In the genomic region with DNA sequence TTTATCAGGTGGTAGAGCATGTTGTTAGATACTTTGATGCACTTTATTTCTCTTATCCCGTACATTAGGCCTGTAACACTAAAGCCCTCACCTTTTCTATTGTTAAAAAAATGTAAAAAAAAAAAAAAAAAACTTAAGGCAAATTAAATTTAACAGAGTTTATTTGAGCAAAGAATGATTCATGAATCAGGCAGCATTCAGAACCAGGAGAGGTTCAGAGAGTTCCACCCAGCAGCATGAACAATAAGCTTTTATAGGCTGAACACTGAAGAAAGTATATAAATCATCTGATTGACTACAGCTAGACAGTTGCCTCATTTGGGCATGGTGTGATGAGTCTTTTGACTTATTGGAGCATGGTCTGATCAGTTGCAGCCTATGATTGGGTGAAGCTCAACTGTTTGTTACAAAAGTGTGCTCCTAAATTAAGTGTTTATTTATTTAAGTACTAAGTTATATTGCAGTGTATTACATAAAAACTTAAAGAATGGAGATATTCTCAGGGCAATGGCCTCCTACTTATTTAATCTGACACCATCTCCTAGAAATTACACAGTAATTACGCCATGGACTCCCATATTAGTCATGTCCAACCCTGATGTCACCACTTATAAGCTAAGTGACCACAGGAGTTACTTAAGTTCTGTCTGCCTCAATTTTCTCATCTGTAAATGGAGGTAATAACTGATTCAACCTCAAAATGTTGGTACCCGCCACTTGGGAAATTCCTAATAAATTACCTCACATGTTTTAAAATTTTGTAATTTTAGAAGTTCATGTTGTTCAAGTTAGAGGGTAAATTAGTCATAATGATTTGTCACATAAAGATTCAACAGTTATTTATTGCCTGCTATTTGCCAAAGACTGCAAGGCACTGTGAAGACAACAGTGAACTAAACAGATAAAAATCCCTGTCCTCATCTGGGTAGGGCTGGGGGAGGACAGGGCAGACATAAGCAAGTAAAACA, we compare ENCODE assay signal across 14 cellular contexts. TPM values are rescaled to one million over a fixed set of nuclear protein-coding genes. Genes with fewer than 3 reads are reported as not detected.
A peak's percentile ranks its signal among the peaks of the same experiment; 100 is the strongest.
DNase-seq lines count a peak whose midpoint lies in the region; ATAC-seq and TF ChIP-seq lines count a peak whose summit lies in the region.
"Had no signal": no experiment of that assay in that cellular context is flagged by ENCODE, and none has a peak within 500 bp of the region (broad histone marks: within the 10 kb centered on the region; RNA-seq: fewer than 3 reads in every experiment).

No MANE protein-coding gene starts in this region.

- H3K4me1 ChIP-seq in skeletal muscle satellite cell (ENCODE audit: control insufficient read depth, insufficient read depth, low read length) (peaks cover 44% of the 10 kb centered on the region), BE2C (no peaks in the 10 kb centered on the region)
- H3K4me1 ChIP-seq: pancreas had no signal

- H3K4me1 Mint-ChIP-seq in T-cell: no peaks in the 10 kb centered on the region
- H3K4me1 Mint-ChIP-seq: activated B cell treated with CpG ODN at 0.5 μM for 24 hours had no signal

- CTCF ChIA-PET in T-cell (lab: Charles Lee): interaction anchor here (0.6 to 1.2 kb wide), 5 partner anchors 11 to 343 kb away, joined by 3 to 7 read pairs (median 3); no protein-coding TSS in a partner anchor

- peak overlapping the region; percentile 57 for H3K4me2 ChIP-seq in skeletal muscle satellite cell (ENCODE audit: low read length)

- ATAC-seq in T-cell (replicated peaks in 1 of 4): no peak
- ATAC-seq in HG03378 (IDR thresholded peaks at IDR 0.05; ENCODE audit: unreplicated experiment): no peak
- ATAC-seq: Right ventricle myocardium inferior had no signal

- POLR2A ChIA-PET in T-cell (lab: Charles Lee): interaction anchor here in 1 of 2 donors (0.6 kb wide), 1 partner anchor 1406 kb away, joined by 3 read pairs; no protein-coding TSS in a partner anchor

- H3K27me3 ChIP-seq in skeletal muscle satellite cell (ENCODE audit: control insufficient read depth, insufficient read depth, low read length): no peaks in the 10 kb centered on the region
- peaks cover 12% of the 10 kb centered on the region for H3K27me3 ChIP-seq in BE2C
- H3K27me3 ChIP-seq: cardiac muscle cell, pancreas had no signal

- H3K4me3 ChIP-seq in skeletal muscle satellite cell (ENCODE audit: low read length) (no peak overlapping the region), BE2C (ENCODE audit: low read depth, low read length) (no peak overlapping the region)
- H3K4me3 ChIP-seq: cardiac muscle cell, pancreas had no signal

- no peaks in the 10 kb centered on the region for H3K9me3 Mint-ChIP-seq in T-cell
- H3K9me3 Mint-ChIP-seq: activated B cell treated with CpG ODN at 0.5 μM for 24 hours had no signal

- H3K27ac Mint-ChIP-seq in T-cell: no peak overlapping the region
- H3K27ac Mint-ChIP-seq: activated B cell treated with CpG ODN at 0.5 μM for 24 hours had no signal

- no peaks in the 10 kb centered on the region for H3K36me3 Mint-ChIP-seq in T-cell

- H3K9me3 ChIP-seq in skeletal muscle satellite cell (replicated peaks; ENCODE audit: low read length): peaks cover 3% of the 10 kb centered on the region
- H3K9me3 ChIP-seq in BE2C: no peaks in the 10 kb centered on the region
- H3K9me3 ChIP-seq: pancreas had no signal

- DNase-seq in H4 (ENCODE audit: low spot score): peak; percentile 74
- peak; percentile 85 for DNase-seq in RPMI7951 (ENCODE audit: low read depth)
- peak; percentile 63 for DNase-seq in fibroblast of peridontal ligament (ENCODE audit: extremely low read depth)
- no peak for DNase-seq in T-cell
- no peak for DNase-seq in BE2C
- no peak for DNase-seq in NCI-H345 (lab: John Stamatoyannopoulos, UW)
- DNase-seq: activated B cell treated with CpG ODN at 0.5 μM for 24 hours; NCI-H2171 treated with DMSO at 0.1 percent for 48 hours; pancreas; stimulated activated naive CD4-positive, alpha-beta T cell had no signal

- peak overlapping the region; percentile 72 for H3K9ac ChIP-seq in skeletal muscle satellite cell (ENCODE audit: low read depth, low read length)

- H3K36me3 ChIP-seq in skeletal muscle satellite cell (ENCODE audit: insufficient read depth, low read length) (no peaks in the 10 kb centered on the region), BE2C (no peaks in the 10 kb centered on the region)
- H3K36me3 ChIP-seq: cardiac muscle cell, pancreas had no signal

- H3K27me3 Mint-ChIP-seq in T-cell: peaks cover 24 to 45% of the 10 kb centered on the region in 2 donors

- H3K4me3 Mint-ChIP-seq in T-cell: no peak overlapping the region
- H3K4me3 Mint-ChIP-seq: activated B cell treated with CpG ODN at 0.5 μM for 24 hours had no signal

- TF ChIP-seq CTCF in BE2C (IDR thresholded peaks at IDR 0.05; ENCODE audit: low read depth, low read length): no peak

RNA-seq across cellular contexts. Expression of a gene that starts 15.1 kb away (rescaled TPM):
- total RNA-seq in H4 (2014; rRNA removed; shearing (Covaris generic)): 0.12 and 0.70 TPM in 2 replicates
- 0.36 and 0.49 TPM in 2 replicates for total RNA-seq in RPMI7951 (2014; rRNA removed; shearing (Covaris generic))
- total RNA-seq in skeletal muscle satellite cell (2012; rRNA removed): 2.0 and 4.3 TPM in 2 replicates
- total RNA-seq in T-cell: under 1 TPM in 3 of 5 donors, not detected in 2; 0.03 to 0.07 (median 0.06) TPM
- not detected for polyA plus RNA-seq in BE2C (2012; ENCODE audit: insufficient read depth, insufficient read length, low read depth)
- total RNA-seq: activated B cell treated with CpG ODN at 0.5 μM for 24 hours, cardiac muscle cell had no signal
- polyA plus RNA-seq: cardiac muscle cell had no signal

RNA-seq across cellular contexts. Expression of a gene that starts 41.6 kb away (rescaled TPM):
- 17.3 and 28.6 TPM in 2 replicates for total RNA-seq in H4 (2014; rRNA removed; shearing (Covaris generic))
- 23.9 and 30.3 TPM in 2 replicates for total RNA-seq in RPMI7951 (2014; rRNA removed; shearing (Covaris generic))
- total RNA-seq in skeletal muscle satellite cell (2012; rRNA removed): 24.2 and 30.2 TPM in 2 replicates
- 1 to 10 TPM; 2.2 to 7.3 (median 4.2) TPM for total RNA-seq in T-cell
- 6.0 TPM for polyA plus RNA-seq in BE2C (2012; ENCODE audit: insufficient read depth, insufficient read length, low read depth)

Comparison
In these comparisons a context has a peak if more than half of its experiments do, and no peak if none do; other contexts are left out.
1. DNase-seq: peak in H4 (single experiment), RPMI7951 (single experiment) and fibroblast of peridontal ligament (single experiment); none in T-cell (0 of 34), BE2C (single experiment) and NCI-H345 (single experiment).